Comparison of ENCODE assay signal across 32 cellular contexts in the genomic region with DNA sequence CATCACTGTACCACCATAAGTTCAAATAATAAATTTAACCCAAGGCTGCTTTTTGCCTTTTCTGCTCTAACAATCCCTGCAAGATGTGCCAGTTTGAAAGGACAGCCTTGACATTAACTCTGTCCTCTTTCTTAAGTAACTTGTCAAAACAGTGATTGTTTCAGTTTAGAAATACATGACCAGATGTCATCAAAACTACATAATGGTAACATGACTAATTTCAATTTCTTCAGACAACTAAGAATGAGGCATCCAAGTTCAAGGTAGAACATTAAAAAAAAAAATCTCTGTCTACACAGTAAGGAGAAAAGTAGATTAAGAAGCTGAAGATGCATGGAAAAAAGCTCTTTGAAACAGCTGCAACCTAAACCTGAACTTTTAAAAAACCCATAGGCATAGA. TPM values are rescaled to one million over a fixed set of nuclear protein-coding genes. Genes with fewer than 3 reads are reported as not detected.
DNase-seq lines count a peak whose midpoint lies in the region; ATAC-seq, FAIRE-seq and TF ChIP-seq lines count a peak whose summit lies in the region.
"Had no signal": no experiment of that assay in that cellular context is flagged by ENCODE, and none has a peak within 500 bp of the region (broad histone marks: within the 10 kb centered on the region; RNA-seq: fewer than 3 reads in every experiment).

No MANE protein-coding gene starts in this region.

- TF ChIP-seq CTCF in bronchial epithelial cell (IDR thresholded peaks at IDR 0.05; ENCODE audit: insufficient read depth, low read length, severe bottlenecking) (no peak), gastroesophageal sphincter (IDR thresholded peaks at IDR 0.05) (no peak), endodermal cell (conservative IDR thresholded peaks at IDR 0.05) (no peak)

- H3K4me1 ChIP-seq in gastroesophageal sphincter = peaks cover 0 to 10% (median 0%) of the 10 kb centered on the region in 3 donors
- peaks cover 6% of the 10 kb centered on the region for H3K4me1 ChIP-seq in endodermal cell (ENCODE audit: control insufficient read depth, insufficient read depth, low read length)
- H3K4me1 ChIP-seq: breast epithelium, psoas muscle, vagina had no signal

- no peaks in the 10 kb centered on the region for H3K27me3 Mint-ChIP-seq in endodermal cell (ENCODE audit: insufficient read depth)
- no peaks in the 10 kb centered on the region for H3K27me3 Mint-ChIP-seq in activated CD4-positive, alpha-beta memory T cell treated with anti-CD3 and anti-CD28 coated beads for 36 hours
- H3K27me3 Mint-ChIP-seq: naive thymus-derived CD4-positive, alpha-beta T cell had no signal

- intact Hi-C loops in activated CD4-positive, alpha-beta memory T cell treated with anti-CD3 and anti-CD28 coated beads for 36 hours (cut with micrococcal nuclease) = loop anchor here (1.0 to 5.0 kb wide), 2 partner anchors 44 to 78 kb away; no protein-coding TSS in a partner anchor

- H3K9ac ChIP-seq in endodermal cell (ENCODE audit: extremely low read depth, low read length, poor library complexity, severe bottlenecking) = no peak overlapping the region

- no peak overlapping the region for H3K4me3 ChIP-seq in bronchial epithelial cell (ENCODE audit: low read depth, low read length)
- H3K4me3 ChIP-seq in gastroesophageal sphincter = no peak overlapping the region
- no peak overlapping the region for H3K4me3 ChIP-seq in endodermal cell (ENCODE audit: low read length)
- H3K4me3 ChIP-seq: breast epithelium, heart right ventricle, K562, MG63, psoas muscle, sigmoid colon, thoracic aorta, vagina had no signal

- H3K27me3 ChIP-seq in bronchial epithelial cell (ENCODE audit: control insufficient read depth, insufficient read depth, low read length) = no peaks in the 10 kb centered on the region
- H3K27me3 ChIP-seq in gastroesophageal sphincter = no peaks in the 10 kb centered on the region
- no peaks in the 10 kb centered on the region for H3K27me3 ChIP-seq in endodermal cell (ENCODE audit: control insufficient read depth, insufficient read depth, low read length, poor library complexity, severe bottlenecking)
- H3K27me3 ChIP-seq: breast epithelium, heart right ventricle, MG63, sigmoid colon, vagina had no signal

- H3K9me3 Mint-ChIP-seq in endodermal cell = no peaks in the 10 kb centered on the region
- no peaks in the 10 kb centered on the region for H3K9me3 Mint-ChIP-seq in activated CD4-positive, alpha-beta memory T cell treated with anti-CD3 and anti-CD28 coated beads for 36 hours
- H3K9me3 Mint-ChIP-seq: CD14-positive monocyte had no signal

- FAIRE-seq in GM18507 (lab: Jason Lieb, UNC) (peak; percentile 26), bronchial epithelial cell (lab: Jason Lieb, UNC) (no peak)
- FAIRE-seq: colon, K562 had no signal

- no peak overlapping the region for H3K27ac Mint-ChIP-seq in endodermal cell
- H3K27ac Mint-ChIP-seq in activated CD4-positive, alpha-beta memory T cell treated with anti-CD3 and anti-CD28 coated beads for 36 hours = no peak overlapping the region
- H3K27ac Mint-ChIP-seq: CD14-positive monocyte had no signal

- peaks cover 15% of the 10 kb centered on the region for H3K36me3 Mint-ChIP-seq in endodermal cell (ENCODE audit: low read depth)
- H3K36me3 Mint-ChIP-seq in activated CD4-positive, alpha-beta memory T cell treated with anti-CD3 and anti-CD28 coated beads for 36 hours = peaks cover 20% of the 10 kb centered on the region

- POLR2A ChIA-PET in activated CD4-positive, alpha-beta memory T cell treated with anti-CD3 and anti-CD28 coated beads for 36 hours (lab: Charles Lee) = interaction anchor here (1.0 kb wide), 1 partner anchor 222 kb away, joined by 6 read pairs; no protein-coding TSS in a partner anchor

- CTCF ChIA-PET in activated CD4-positive, alpha-beta memory T cell treated with anti-CD3 and anti-CD28 coated beads for 36 hours (lab: Charles Lee) = interaction anchor here (0.9 to 2.5 kb wide), 3 partner anchors 21 to 134 kb away, joined by 3 to 6 read pairs (median 3); no protein-coding TSS in a partner anchor

- H3K27ac ChIP-seq in gastroesophageal sphincter = no peak overlapping the region
- no peak overlapping the region for H3K27ac ChIP-seq in endodermal cell (ENCODE audit: low read depth, low read length)
- H3K27ac ChIP-seq: 22Rv1, breast epithelium, heart right ventricle, psoas muscle, sigmoid colon, thoracic aorta, vagina, WERI-Rb-1 had no signal

- no peak overlapping the region for H3K4me3 Mint-ChIP-seq in endodermal cell
- H3K4me3 Mint-ChIP-seq in activated CD4-positive, alpha-beta memory T cell treated with anti-CD3 and anti-CD28 coated beads for 36 hours = no peak overlapping the region
- H3K4me3 Mint-ChIP-seq: CD14-positive monocyte; naive thymus-derived CD4-positive, alpha-beta T cell had no signal

- TF ChIP-seq POLR2A in gastroesophageal sphincter (IDR thresholded peaks at IDR 0.05) = no peak

- DNase-seq in activated CD4-positive, CD25-positive, alpha-beta regulatory T cell (lab: John Stamatoyannopoulos, UW) = no peak
- DNase-seq in GM18507 (ENCODE audit: extremely low spot score, insufficient read length, low read depth) (no peak), bronchial epithelial cell (ENCODE audit: low read depth) (peak; percentile 22), endodermal cell (no peak)
- DNase-seq in activated CD4-positive, alpha-beta memory T cell treated with anti-CD3 and anti-CD28 coated beads for 36 hours = no peak
- DNase-seq: activated CD4-positive, alpha-beta T cell treated with anti-CD3 and anti-CD28 coated beads, Interleukin-2, amount 50 U/mL, for 48 hours; activated naive CD4-positive, alpha-beta T cell treated with Interleukin-2 at 50 U/mL for 16 hours; effector CD4-positive, alpha-beta T cell; GOT3; heart right ventricle; MG63; midbrain; naive thymus-derived CD4-positive, alpha-beta T cell; NCI-H1105 treated with DMSO at 0.1 percent for 48 hours; NCI-H2029 treated with DMSO at 0.1 percent for 48 hours; psoas muscle; SHP77; sigmoid colon; stimulated activated naive CD4-positive, alpha-beta T cell; T-helper 9 cell; WERI-Rb-1 had no signal

- TF ChIP-seq EP300 in gastroesophageal sphincter (IDR thresholded peaks at IDR 0.05) = no peak

- ATAC-seq in activated CD4-positive, CD25-positive, alpha-beta regulatory T cell treated with anti-CD3 and anti-CD28 coated beads, Interleukin-2, amount 50 U/mL, for 24 hours = peak; percentile 41 to 65
- ATAC-seq in HG03432 (IDR thresholded peaks at IDR 0.05; ENCODE audit: unreplicated experiment) (peak; percentile 32), gastroesophageal sphincter (no peak)
- ATAC-seq: heart right ventricle; K562; naive thymus-derived CD4-positive, alpha-beta T cell; Panc1; psoas muscle had no signal

- H3K9me3 ChIP-seq in gastroesophageal sphincter (no peaks in the 10 kb centered on the region), endodermal cell (ENCODE audit: control insufficient read depth, low read length) (no peaks in the 10 kb centered on the region)
- H3K9me3 ChIP-seq: breast epithelium, heart right ventricle, MG63, psoas muscle, sigmoid colon, thoracic aorta, vagina had no signal

- H3K36me3 ChIP-seq in bronchial epithelial cell (ENCODE audit: control insufficient read depth, insufficient read depth, low read length) (no peaks in the 10 kb centered on the region), gastroesophageal sphincter (no peaks in the 10 kb centered on the region), endodermal cell (ENCODE audit: control insufficient read depth, insufficient read depth, low read length) (no peaks in the 10 kb centered on the region)
- H3K36me3 ChIP-seq: breast epithelium, MG63, sigmoid colon, thoracic aorta, vagina, WERI-Rb-1 had no signal

- peaks cover 19% of the 10 kb centered on the region for H3K4me1 Mint-ChIP-seq in endodermal cell
- peaks cover 25% of the 10 kb centered on the region for H3K4me1 Mint-ChIP-seq in activated CD4-positive, alpha-beta memory T cell treated with anti-CD3 and anti-CD28 coated beads for 36 hours (ENCODE audit: low read depth)
- H3K4me1 Mint-ChIP-seq: CD14-positive monocyte had no signal

RNA-seq across cellular contexts. Expression of a gene that starts 47.4 kb away (rescaled TPM):
- total RNA-seq in bronchial epithelial cell = 14.6 and 17.6 TPM in 2 replicates
- total RNA-seq in gastroesophageal sphincter = 10 to 100 TPM in 2 of 4 donors, 1 to 10 TPM in 2; 7.0 to 17.1 (median 11.2) TPM
- 10 to 100 TPM; 28.2 to 28.4 TPM for total RNA-seq in endodermal cell
- 14.9 TPM for polyA plus RNA-seq in endodermal cell (2013, experiment 1 of 2)
- polyA plus RNA-seq in endodermal cell (2013, experiment 2 of 2) = 15.0 TPM
- 10 to 100 TPM; 27.9 to 30.1 TPM for total RNA-seq in activated CD4-positive, alpha-beta memory T cell treated with anti-CD3 and anti-CD28 coated beads for 36 hours
